In the genomic region with DNA sequence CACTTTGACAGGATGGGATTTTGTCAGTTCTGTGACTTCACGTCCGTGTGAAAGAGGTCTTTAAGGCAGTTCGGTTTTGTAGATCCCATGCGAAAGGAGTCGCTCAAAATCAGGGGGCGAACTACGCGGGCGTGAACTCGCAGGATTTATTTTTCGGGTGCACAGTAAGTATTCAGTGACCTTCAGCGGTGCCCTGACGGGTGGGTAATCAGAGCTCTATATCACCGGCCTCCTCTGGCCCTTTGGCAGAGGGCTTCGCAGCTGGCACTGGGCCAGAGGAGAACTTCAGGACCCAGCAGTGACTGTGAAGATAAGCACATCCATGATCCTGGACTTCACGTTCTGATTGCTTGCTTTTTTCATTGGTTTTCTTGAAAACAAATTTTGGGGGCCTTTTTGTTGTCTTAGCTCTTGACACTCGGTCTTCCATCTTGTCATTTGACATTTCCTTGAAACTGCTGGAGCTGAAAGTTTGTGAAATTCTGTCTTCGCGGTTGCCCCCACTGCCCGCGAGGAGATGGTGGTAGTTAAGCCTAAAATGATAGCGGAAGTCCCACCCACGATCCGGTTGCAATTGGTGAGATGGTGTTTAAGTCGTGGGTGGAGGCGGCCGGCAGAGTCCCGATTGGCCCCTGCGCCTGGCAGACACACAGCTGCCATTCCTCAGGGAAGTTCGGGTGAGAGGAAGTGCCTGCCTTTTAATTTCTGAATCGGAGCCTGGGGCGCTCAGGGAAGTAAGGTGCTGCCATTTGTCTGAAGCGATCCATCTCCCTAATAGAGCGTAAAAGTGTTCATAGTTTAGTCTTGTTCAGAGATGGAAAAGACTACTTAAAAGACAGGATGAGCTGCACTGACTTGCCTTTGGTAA, we compare ENCODE assay signal across 8 cellular contexts. TPM values are rescaled to one million over a fixed set of nuclear protein-coding genes. Genes with fewer than 3 reads are reported as not detected.
DNase-seq lines count a peak whose midpoint lies in the region; ATAC-seq and TF ChIP-seq lines count a peak whose summit lies in the region.

Gene FAM120AOS (minus strand): TSS at position 535 of the 868 bp plus-strand sequence. CDS start 872 bp downstream, outside the sequence.

- H3K4me1 Mint-ChIP-seq in CD14-positive monocyte: peaks cover 52% of the 10 kb centered on the region
- H3K4me1 Mint-ChIP-seq in activated CD8-positive, alpha-beta T cell treated with anti-CD3 and anti-CD28 coated beads for 36 hours (ENCODE audit: low read depth): peaks cover 48% of the 10 kb centered on the region

- TF ChIP-seq POLR2A in lower leg skin (IDR thresholded peaks at IDR 0.05): no peak

- ATAC-seq in GM19397 (IDR thresholded peaks at IDR 0.05; ENCODE audit: unreplicated experiment) (peak; percentile 61), HG03571 (IDR thresholded peaks at IDR 0.05; ENCODE audit: unreplicated experiment) (peak; percentile 59)
- ATAC-seq in activated CD8-positive, alpha-beta T cell treated with anti-CD3 and anti-CD28 coated beads for 36 hours: peak; percentile 62

- CTCF ChIA-PET in activated CD8-positive, alpha-beta T cell treated with anti-CD3 and anti-CD28 coated beads for 36 hours (lab: Charles Lee): interaction anchor here (2.2 to 2.4 kb wide), 2 partner anchors 11 to 113 kb away, joined by 18 to 21 read pairs; no protein-coding TSS in a partner anchor

- H3K36me3 Mint-ChIP-seq in CD14-positive monocyte: peaks cover 15 to 20% of the 10 kb centered on the region in 2 donors
- peaks cover 61% of the 10 kb centered on the region for H3K36me3 Mint-ChIP-seq in activated CD8-positive, alpha-beta T cell treated with anti-CD3 and anti-CD28 coated beads for 36 hours (ENCODE audit: low read depth)

- H3K4me3 Mint-ChIP-seq in CD14-positive monocyte: peak within 1 kb of the TSS; percentile 95 to 99
- H3K4me3 Mint-ChIP-seq in activated CD8-positive, alpha-beta T cell treated with anti-CD3 and anti-CD28 coated beads for 36 hours: peak within 1 kb of the TSS; percentile 78

- H3K9me3 Mint-ChIP-seq in CD14-positive monocyte: peaks cover 0 to 2% (median 0%) of the 10 kb centered on the region in 7 donors
- H3K9me3 Mint-ChIP-seq in activated CD8-positive, alpha-beta T cell treated with anti-CD3 and anti-CD28 coated beads for 36 hours: no peaks in the 10 kb centered on the region

- WGBS in lower leg skin, 2 donors: 1% methylated on average over 34 of the region's 34 CpGs

- TF ChIP-seq CTCF in CD14-positive monocyte (IDR thresholded peaks at IDR 0.05): no peak
- TF ChIP-seq CTCF in activated CD8-positive, alpha-beta T cell treated with anti-CD3 and anti-CD28 coated beads for 36 hours (IDR thresholded peaks at IDR 0.05): no peak
- no peak for TF ChIP-seq CTCF in lower leg skin (IDR thresholded peaks at IDR 0.05)

- POLR2A ChIA-PET in activated CD8-positive, alpha-beta T cell treated with anti-CD3 and anti-CD28 coated beads for 36 hours (lab: Charles Lee): interaction anchor here (0.5 to 4.7 kb wide), 12 partner anchors 10 to 697 kb away, joined by 3 to 31 read pairs (median 4); no protein-coding TSS in a partner anchor

- peak within 1 kb of the TSS; percentile 91 to 99 (median 96) for H3K27ac Mint-ChIP-seq in CD14-positive monocyte
- peak within 1 kb of the TSS; percentile 86 for H3K27ac Mint-ChIP-seq in activated CD8-positive, alpha-beta T cell treated with anti-CD3 and anti-CD28 coated beads for 36 hours

- no peaks in the 10 kb centered on the region for H3K27me3 Mint-ChIP-seq in CD14-positive monocyte (ENCODE audit: low read depth in 3 of 3)
- H3K27me3 Mint-ChIP-seq in activated CD8-positive, alpha-beta T cell treated with anti-CD3 and anti-CD28 coated beads for 36 hours: no peaks in the 10 kb centered on the region

- DNase-seq in CD14-positive monocyte (ENCODE audit: low spot score) (peak; percentile 85), NCI-H82 treated with DMSO at 0.1 percent for 48 hours (lab: John Stamatoyannopoulos, UW; ENCODE audit: unreplicated experiment) (peak; percentile 76), ecto neural progenitor cell (ENCODE audit: low spot score) (peak; percentile 91), lower leg skin (ENCODE audit: low spot score in 2 of 2) (peak; percentile 94 to 99)
- peak; percentile 95 for DNase-seq in activated CD8-positive, alpha-beta T cell treated with anti-CD3 and anti-CD28 coated beads for 36 hours
- peak; percentile 70 to 85 for DNase-seq in stimulated activated CD4-positive, alpha-beta T cell treated with anti-CD3 and anti-CD28 coated beads, Interleukin-4, amount 100 ng/mL, for 48 hours (ENCODE audit: low read depth in 2 of 2)

- intact Hi-C loops in CD14-positive monocyte (cut with micrococcal nuclease): loop anchor here (2.0 to 10.0 kb wide), 6 partner anchors 49 to 488 kb away; partner anchors contain the start of genes CARD19 (in 2 of the 2) and PHF2 (in 1 of the 2)
- intact Hi-C loops in activated CD8-positive, alpha-beta T cell treated with anti-CD3 and anti-CD28 coated beads for 36 hours (cut with micrococcal nuclease): loop anchor here (10.0 kb wide), 1 partner anchor 112 kb away; no protein-coding TSS in a partner anchor
- intact Hi-C loops in lower leg skin (cut with DNase I; ENCODE audit: low total_unique reads): no loop called here

- H3K4me3 ChIP-seq in lower leg skin (ENCODE audit: low read depth, poor library complexity, severe bottlenecking): peak within 1 kb of the TSS; percentile 58

RNA-seq across cellular contexts. Expression of gene FAM120AOS, which starts in this region (rescaled TPM):
- 10 to 100 TPM; 41.6 to 47.7 TPM for polyA plus RNA-seq in CD14-positive monocyte
- total RNA-seq in activated CD8-positive, alpha-beta T cell treated with anti-CD3 and anti-CD28 coated beads for 36 hours: 10 to 100 TPM; 32.8 to 36.4 TPM
- 10 to 100 TPM; 25.0 to 44.2 (median 40.0) TPM for total RNA-seq in lower leg skin

Comparison
In these comparisons a context has a peak if more than half of its experiments do, and no peak if none do; other contexts are left out.
1. Peak in every context shown above with its lines: DNase-seq, ATAC-seq and H3K4me3 ChIP-seq.